16 cellular contexts compared by ENCODE assay signal in genomic region chr1:6471086-6471841, GRCh38. TPM values are rescaled to one million over a fixed set of nuclear protein-coding genes. Genes with fewer than 3 reads are reported as not detected.
DNase-seq lines count a peak whose midpoint lies in the region; ATAC-seq, FAIRE-seq and TF ChIP-seq lines count a peak whose summit lies in the region.
"Had no signal": no experiment of that assay in that cellular context is flagged by ENCODE, and none has a peak within 500 bp of the region (broad histone marks: within the 10 kb centered on the region; RNA-seq: fewer than 3 reads in every experiment).

No MANE protein-coding gene starts in this region.

- no peak overlapping the region for H3K4me3 Mint-ChIP-seq in activated CD4-positive, alpha-beta T cell treated with anti-CD3 and anti-CD28 coated beads, Interleukin-2, amount 10 ng/mL, durations not matched to agents 7 days and 5 days
- H3K4me3 Mint-ChIP-seq: activated T-cell treated with anti-CD3 and anti-CD28 coated beads, Interleukin-2, amount 50 U/mL, for 24 hours; naive thymus-derived CD8-positive, alpha-beta T cell had no signal

- H3K36me3 ChIP-seq in HUES48 (ENCODE audit: control insufficient read depth, insufficient read depth, low read length) (peaks cover 41% of the 10 kb centered on the region), H1 (ENCODE audit: control insufficient read depth in 2 of 4, insufficient read depth in 4 of 4, low read length in 3 of 4) (peaks cover 5 to 24% (median 11%) of the 10 kb centered on the region in 4 experiments; a peak in 5 of 8 replicates), pancreas (no peaks in the 10 kb centered on the region), heart left ventricle (peaks cover 0 to 81% (median 51%) of the 10 kb centered on the region in 9 donors)
- H3K36me3 ChIP-seq: BLaER1 had no signal

- H2BK5ac ChIP-seq in H1 (ENCODE audit: low read depth, low read length), result 0 out of 2 replicates have a peak overlapping the region, but pooled peaks have one; percentile 24

- 82% methylated on average over 15 of the region's 64 CpGs; no CpG with 5 or more reads in 1 of the 2 experiments for WGBS in H1 (ENCODE audit: extremely low coverage in 1 of 2, insufficient coverage in 1 of 2, insufficient read length in 1 of 2, insufficient replicate concordance in 2 of 2, low coverage in 1 of 2, low lambda C conversion rate in 2 of 2, missing lambda C conversion rate in 1 of 2), 2 experiments
- WGBS in pancreas, 2 donors, result 83 to 89% methylated on average over 46 to 64 of the region's 64 CpGs
- 61 to 73% (median 69%) methylated on average over 38 to 64 of the region's 64 CpGs for WGBS in heart left ventricle, 4 donors

- ATAC-seq in pancreas, result peak in 3 of 4 donors; percentile 20 to 59 (median 43)
- ATAC-seq in GM21529 (IDR thresholded peaks at IDR 0.05; ENCODE audit: unreplicated experiment), result no peak
- no peak for ATAC-seq in heart left ventricle
- ATAC-seq: naive thymus-derived CD8-positive, alpha-beta T cell; right cardiac atrium had no signal

- H3K27ac ChIP-seq in HUES48 (ENCODE audit: low read depth, low read length) (no peak overlapping the region), H1 (ENCODE audit: low read depth, low read length) (no peak overlapping the region), pancreas (no peak overlapping the region), heart left ventricle (no peak overlapping the region)
- H3K27ac ChIP-seq: BLaER1 had no signal

- no peaks in the 10 kb centered on the region for H3K9me3 Mint-ChIP-seq in activated CD4-positive, alpha-beta T cell treated with anti-CD3 and anti-CD28 coated beads, Interleukin-2, amount 10 ng/mL, durations not matched to agents 7 days and 5 days
- H3K9me3 Mint-ChIP-seq: activated T-cell treated with anti-CD3 and anti-CD28 coated beads, Interleukin-2, amount 50 U/mL, for 24 hours; naive thymus-derived CD8-positive, alpha-beta T cell had no signal

- H3K4me3 ChIP-seq in HUES48 (ENCODE audit: low read depth, low read length), result peak overlapping the region; percentile 54
- H3K4me3 ChIP-seq in H1 (ENCODE audit: extremely low read depth in 1 of 4, insufficient read depth in 2 of 4, low read depth in 3 of 4, low read length in 4 of 4), result peak overlapping the region; percentile 4 to 48 (median 17); a peak in 4 of 8 replicates
- H3K4me3 ChIP-seq in pancreas, result no peak overlapping the region
- no peak overlapping the region for H3K4me3 ChIP-seq in heart left ventricle
- H3K4me3 ChIP-seq: BLaER1 had no signal

- H3K23ac ChIP-seq in H1 (ENCODE audit: insufficient read length), result no peak overlapping the region

- no peak overlapping the region for H4K91ac ChIP-seq in H1 (replicated peaks; ENCODE audit: insufficient read length, low read length)

- peak overlapping the region; percentile 42 to 55; a peak in 3 of 4 replicates for H3K4me2 ChIP-seq in H1 (ENCODE audit: insufficient read depth in 1 of 2, low read depth in 2 of 2, low read length in 2 of 2)
- H3K4me2 ChIP-seq: BLaER1 had no signal

- DNase-seq in H1 (ENCODE audit: low read depth in 1 of 2, low spot score in 2 of 2), result peak in 1 of 2 experiments; percentile 87
- peak in 2 of 6 donors; percentile 28 to 62 for DNase-seq in pancreas
- DNase-seq in heart left ventricle, result no peak
- DNase-seq in activated CD4-positive, alpha-beta T cell treated with anti-CD3 and anti-CD28 coated beads, Interleukin-2, amount 10 ng/mL, durations not matched to agents 7 days and 5 days, result no peak
- DNase-seq: activated T-cell treated with anti-CD3 and anti-CD28 coated beads, Interleukin-2, amount 50 U/mL, for 24 hours; amniotic stem cell; cortex of kidney; MV-4-11; naive thymus-derived CD8-positive, alpha-beta T cell; NCI-H345; right cardiac atrium had no signal

- H3K4ac ChIP-seq in H1 (replicated peaks; ENCODE audit: insufficient read length, low read depth, low read length), result no peak overlapping the region

- H2AK5ac ChIP-seq in H1 (ENCODE audit: low read depth, low read length), result 0 out of 2 replicates have a peak overlapping the region, but pooled peaks have one; percentile 9

- no peak overlapping the region for H3K56ac ChIP-seq in H1 (replicated peaks; ENCODE audit: insufficient read length, low read depth, low read length)

- TF ChIP-seq POLR2A in H1 (IDR thresholded peaks at IDR 0.05; ENCODE audit: control extremely low read depth in 1 of 2, low read depth in 2 of 2, low read length in 2 of 2) (no peak), heart left ventricle (IDR thresholded peaks at IDR 0.05) (no peak)

- no peak overlapping the region for H4K5ac ChIP-seq in H1 (ENCODE audit: insufficient read length, low read depth, low read length)

- TF ChIP-seq EP300 in H1 (IDR thresholded peaks at IDR 0.05; ENCODE audit: borderline replicate concordance in 1 of 2, low read depth in 2 of 2, low read length in 2 of 2), result no peak

- H3K4me1 ChIP-seq in HUES48 (ENCODE audit: control insufficient read depth, insufficient read depth, low read length) (no peaks in the 10 kb centered on the region; the same call in 1 of the 2 replicates), H1 (replicated peaks in 1 of 4; ENCODE audit: control insufficient read depth in 3 of 4, insufficient read depth in 4 of 4, low read length in 3 of 4) (peaks cover 0 to 21% (median 13%) of the 10 kb centered on the region in 4 experiments; a peak in 6 of 7 replicates), pancreas (no peaks in the 10 kb centered on the region), heart left ventricle (peaks cover 0 to 6% (median 0%) of the 10 kb centered on the region in 12 donors)

- H2BK120ac ChIP-seq in H1 (replicated peaks; ENCODE audit: low read depth, low read length), result no peak overlapping the region

- H4K20me1 ChIP-seq in H1 (replicated peaks in 1 of 2; ENCODE audit: control insufficient read depth in 1 of 2, insufficient read depth in 2 of 2, low read length in 2 of 2), result peaks cover 5 to 12% of the 10 kb centered on the region in 2 experiments
- H4K20me1 ChIP-seq: BLaER1 had no signal

- no peaks in the 10 kb centered on the region for H3K23me2 ChIP-seq in H1 (ENCODE audit: low read depth, low read length)

- H3K9me3 ChIP-seq in HUES48 (ENCODE audit: control insufficient read depth, insufficient read depth, low read length) (no peaks in the 10 kb centered on the region), H1 (ENCODE audit: insufficient read depth in 2 of 2, low read depth in 1 of 2, low read length in 1 of 2) (no peaks in the 10 kb centered on the region), pancreas (no peaks in the 10 kb centered on the region), heart left ventricle (no peaks in the 10 kb centered on the region)
- H3K9me3 ChIP-seq: BLaER1 had no signal

- TF ChIP-seq CTCF in H1 (IDR thresholded peaks at IDR 0.05; ENCODE audit: control extremely low read depth in 1 of 3, insufficient read depth in 1 of 3, low read depth in 1 of 3, low read length in 3 of 3) (peak in 1 of 3 experiments; percentile 22; a peak in 2 of 4 replicates), pancreas (IDR thresholded peaks at IDR 0.05) (no peak), heart left ventricle (IDR thresholded peaks at IDR 0.05) (no peak)

- no peaks in the 10 kb centered on the region for H3K79me1 ChIP-seq in H1 (ENCODE audit: low read depth, low read length)

- no peaks in the 10 kb centered on the region for H3K36me3 Mint-ChIP-seq in activated CD4-positive, alpha-beta T cell treated with anti-CD3 and anti-CD28 coated beads, Interleukin-2, amount 10 ng/mL, durations not matched to agents 7 days and 5 days (ENCODE audit: low read depth)
- H3K36me3 Mint-ChIP-seq: naive thymus-derived CD8-positive, alpha-beta T cell had no signal

- peak overlapping the region; percentile 61; the same call in 1 of the 2 replicates for H2BK15ac ChIP-seq in H1 (ENCODE audit: low read length)

- H3K27me3 ChIP-seq in HUES48 (ENCODE audit: control insufficient read depth, insufficient read depth, low read length) (no peaks in the 10 kb centered on the region), H1 (replicated peaks in 1 of 4; ENCODE audit: control insufficient read depth in 3 of 4, extremely low read depth in 1 of 4, insufficient read depth in 3 of 4, low read length in 3 of 4) (peaks cover 0 to 3% (median 0%) of the 10 kb centered on the region in 4 experiments; a peak in 1 of 7 replicates), pancreas (no peaks in the 10 kb centered on the region), heart left ventricle (no peaks in the 10 kb centered on the region)

- no peak overlapping the region for H3K27ac Mint-ChIP-seq in activated CD4-positive, alpha-beta T cell treated with anti-CD3 and anti-CD28 coated beads, Interleukin-2, amount 10 ng/mL, durations not matched to agents 7 days and 5 days
- H3K27ac Mint-ChIP-seq: activated T-cell treated with anti-CD3 and anti-CD28 coated beads, Interleukin-2, amount 50 U/mL, for 24 hours had no signal

- H2AFZ ChIP-seq in H1 (ENCODE audit: low read length), result no peak overlapping the region

- FAIRE-seq in H1 (lab: Jason Lieb, UNC) (no peak), pancreas (lab: Jason Lieb, UNC) (no peak)
- FAIRE-seq: GM12892, islet of Langerhans had no signal

- H4K8ac ChIP-seq in H1 (ENCODE audit: extremely low read depth, insufficient read depth, low read length), result peak overlapping the region; percentile 60; the same call in 1 of the 2 replicates

- POLR2A ChIA-PET in H1 (lab: Charles Lee; ENCODE audit: partially characterized antibody), result interaction anchor here (0.6 to 13.7 kb wide), 7 partner anchors 9 to 141 kb away, joined by 3 to 123 read pairs (median 3); no protein-coding TSS in a partner anchor
- POLR2A ChIA-PET in activated CD4-positive, alpha-beta T cell treated with anti-CD3 and anti-CD28 coated beads, Interleukin-2, amount 10 ng/mL, durations not matched to agents 7 days and 5 days (lab: Charles Lee), result no interaction called here

- CTCF ChIA-PET in H1 (lab: Charles Lee; ENCODE audit: partially characterized antibody), result interaction anchor here (0.7 to 6.1 kb wide), 24 partner anchors 9 to 414 kb away, joined by 3 to 79 read pairs (median 5); partner anchors contain the start of gene PLEKHG5
- CTCF ChIA-PET in activated CD4-positive, alpha-beta T cell treated with anti-CD3 and anti-CD28 coated beads, Interleukin-2, amount 10 ng/mL, durations not matched to agents 7 days and 5 days (lab: Charles Lee), result interaction anchor here (0.9 to 2.0 kb wide), 7 partner anchors 8 to 32 kb away, joined by 4 to 7 read pairs (median 6); partner anchors contain the start of gene PLEKHG5

- H3K9ac ChIP-seq in HUES48 (ENCODE audit: low read depth, low read length) (no peak overlapping the region; the same call in 1 of the 2 replicates), H1 (replicated peaks in 1 of 4; ENCODE audit: extremely low read depth in 1 of 4, low read depth in 3 of 4, low read length in 3 of 4) (no peak overlapping the region)
- H3K9ac ChIP-seq: BLaER1 had no signal

- intact Hi-C loops in pancreas (cut with DNase I), result no loop called here
- intact Hi-C loops in heart left ventricle (cut with DNase I), result no loop called here

- TF ChIP-seq RAD21 in H1 (IDR thresholded peaks at IDR 0.05 in 1 of 2, conservative IDR thresholded peaks at IDR 0.05 in 1 of 2; ENCODE audit: low read depth in 2 of 2, low read length in 2 of 2), result no peak

- H2BK12ac ChIP-seq in H1 (ENCODE audit: low read depth, low read length), result peak overlapping the region; percentile 60; the same call in 1 of the 2 replicates

- H3K14ac ChIP-seq in H1 (ENCODE audit: insufficient read length), result no peak overlapping the region

- peak overlapping the region; percentile 60; the same call in 1 of the 2 replicates for H3K18ac ChIP-seq in H1 (ENCODE audit: extremely low read depth, low read length)

- H2BK20ac ChIP-seq in H1 (ENCODE audit: low read length), result no peak overlapping the region

- H3K4me1 Mint-ChIP-seq in activated CD4-positive, alpha-beta T cell treated with anti-CD3 and anti-CD28 coated beads, Interleukin-2, amount 10 ng/mL, durations not matched to agents 7 days and 5 days, result peaks cover 12% of the 10 kb centered on the region

- H3K27me3 Mint-ChIP-seq in activated CD4-positive, alpha-beta T cell treated with anti-CD3 and anti-CD28 coated beads, Interleukin-2, amount 10 ng/mL, durations not matched to agents 7 days and 5 days, result no peaks in the 10 kb centered on the region
- H3K27me3 Mint-ChIP-seq: activated T-cell treated with anti-CD3 and anti-CD28 coated beads, Interleukin-2, amount 50 U/mL, for 24 hours had no signal

- H3K79me2 ChIP-seq in H1 (ENCODE audit: control insufficient read depth in 1 of 2, insufficient read depth in 2 of 2, low read length in 2 of 2), result no peaks in the 10 kb centered on the region

RNA-seq across cellular contexts. Expression of gene TNFRSF25, which starts 5.3 kb away (rescaled TPM):
- 9.3 and 10.7 TPM in 2 replicates for total RNA-seq in H1 (2021; fragmentation: NEBNext Ultra II Directional; extraction: Animal tissue kit (Norgen Biotek cat#: 25700))
- polyA plus RNA-seq in H1 (2011; rRNA removed) (19.5 and 26.1 TPM in 2 replicates), pancreas (10 to 100 TPM; 13.4 to 26.7 TPM), heart left ventricle (10 to 100 TPM in 1 of 2 donors, 1 to 10 TPM in 1; 4.7 to 17.5 TPM)
- polyA plus RNA-seq in H1 (2011; cell fraction: cytosol; rRNA removed), result 20.6 TPM
- 116 TPM for polyA plus RNA-seq in H1 (2011; cell fraction: nucleus; rRNA removed)
- polyA plus RNA-seq in H1 (2012, experiment 1 of 2), result 7.8 to 20.0 TPM (median 18.8 TPM) in 4 replicates
- 8.1 TPM for polyA plus RNA-seq in H1 (2012, experiment 2 of 2)
- 11.1 TPM for polyA plus RNA-seq in H1 (2013, experiment 1 of 2)
- polyA plus RNA-seq in H1 (2013, experiment 2 of 2), result 9.8 TPM
- polyA minus RNA-seq in H1 (2011; rRNA and poly(A)+ RNA removed), result 3.1 and 3.9 TPM in 2 replicates
- 4.1 TPM for polyA minus RNA-seq in H1 (2011; cell fraction: cytosol; rRNA and poly(A)+ RNA removed)
- polyA minus RNA-seq in H1 (2011; cell fraction: nucleus; rRNA and poly(A)+ RNA removed), result 9.6 TPM
- total RNA-seq in pancreas (1 to 10 TPM in 5 of 6 donors, under 1 TPM in 1; 0.98 to 2.9 (median 2.4) TPM), heart left ventricle (10 to 100 TPM in 3 of 9 donors, 1 to 10 TPM in 6; 5.2 to 11.6 (median 9.3) TPM)
- 10 to 100 TPM; 88.5 to 92.8 TPM for total RNA-seq in activated CD4-positive, alpha-beta T cell treated with anti-CD3 and anti-CD28 coated beads, Interleukin-2, amount 10 ng/mL, durations not matched to agents 7 days and 5 days

RNA-seq across cellular contexts. Expression of gene PLEKHG5, which starts 20.2 kb away (rescaled TPM):
- 12.5 and 13.8 TPM in 2 replicates for total RNA-seq in H1 (2021; fragmentation: NEBNext Ultra II Directional; extraction: Animal tissue kit (Norgen Biotek cat#: 25700))
- polyA plus RNA-seq in H1 (2011; rRNA removed) (10.4 and 16.8 TPM in 2 replicates), pancreas (1 to 10 TPM; 6.2 to 7.3 TPM), heart left ventricle (10 to 100 TPM in 1 of 2 donors, 1 to 10 TPM in 1; 7.2 to 18.5 TPM)
- polyA plus RNA-seq in H1 (2011; cell fraction: cytosol; rRNA removed), result 12.2 TPM
- polyA plus RNA-seq in H1 (2011; cell fraction: nucleus; rRNA removed), result 72.0 TPM
- 8.2 to 19.5 TPM (median 15.5 TPM) in 4 replicates for polyA plus RNA-seq in H1 (2012, experiment 1 of 2)
- 7.7 TPM for polyA plus RNA-seq in H1 (2012, experiment 2 of 2)
- 12.4 TPM for polyA plus RNA-seq in H1 (2013, experiment 1 of 2)
- polyA plus RNA-seq in H1 (2013, experiment 2 of 2), result 11.4 TPM
- polyA minus RNA-seq in H1 (2011; rRNA and poly(A)+ RNA removed), result 4.7 TPM in 2 replicates
- polyA minus RNA-seq in H1 (2011; cell fraction: cytosol; rRNA and poly(A)+ RNA removed), result 6.5 TPM
- polyA minus RNA-seq in H1 (2011; cell fraction: nucleus; rRNA and poly(A)+ RNA removed), result 14.6 TPM
- total RNA-seq in pancreas (1 to 10 TPM; 1.5 to 3.9 (median 2.6) TPM), heart left ventricle (10 to 100 TPM; 10.8 to 20.2 (median 15.2) TPM)
- 1 to 10 TPM; 1.3 to 1.8 TPM for total RNA-seq in activated CD4-positive, alpha-beta T cell treated with anti-CD3 and anti-CD28 coated beads, Interleukin-2, amount 10 ng/mL, durations not matched to agents 7 days and 5 days

RNA-seq across cellular contexts. Expression of gene ESPN, which starts 46.7 kb away (rescaled TPM):
- 14.8 and 16.3 TPM in 2 replicates for total RNA-seq in H1 (2021; fragmentation: NEBNext Ultra II Directional; extraction: Animal tissue kit (Norgen Biotek cat#: 25700))
- 5.2 and 13.4 TPM in 2 replicates for polyA plus RNA-seq in H1 (2011; rRNA removed)
- polyA plus RNA-seq in H1 (2011; cell fraction: cytosol; rRNA removed), result 9.6 TPM
- 22.5 TPM for polyA plus RNA-seq in H1 (2011; cell fraction: nucleus; rRNA removed)
- polyA plus RNA-seq in H1 (2012, experiment 1 of 2), result 6.8 to 15.9 TPM (median 13.7 TPM) in 4 replicates
- polyA plus RNA-seq in H1 (2012, experiment 2 of 2), result 10.4 TPM
- 14.0 TPM for polyA plus RNA-seq in H1 (2013, experiment 1 of 2)
- polyA plus RNA-seq in H1 (2013, experiment 2 of 2), result 14.1 TPM
- polyA minus RNA-seq in H1 (2011; rRNA and poly(A)+ RNA removed), result 2.7 and 2.8 TPM in 2 replicates
- 11.9 TPM for polyA minus RNA-seq in H1 (2011; cell fraction: cytosol; rRNA and poly(A)+ RNA removed)
- polyA minus RNA-seq in H1 (2011; cell fraction: nucleus; rRNA and poly(A)+ RNA removed), result 8.3 TPM
- 1 to 10 TPM in 1 of 6 donors, under 1 TPM in 5; 0.31 to 2.5 (median 0.68) TPM for total RNA-seq in pancreas
- under 1 TPM; 0.28 to 0.99 TPM for polyA plus RNA-seq in pancreas
- total RNA-seq in heart left ventricle, result 1 to 10 TPM in 1 of 9 donors, under 1 TPM in 3, not detected in 5; 0.15 to 1.3 (median 0.42) TPM
- polyA plus RNA-seq in heart left ventricle, result under 1 TPM in 1 of 2 donors, not detected in 1; 0.10 TPM
- under 1 TPM; 0.56 to 0.77 TPM for total RNA-seq in activated CD4-positive, alpha-beta T cell treated with anti-CD3 and anti-CD28 coated beads, Interleukin-2, amount 10 ng/mL, durations not matched to agents 7 days and 5 days

RNA-seq across cellular contexts. Expression of gene HES2, which starts 51.5 kb away (rescaled TPM):
- 0.15 and 0.36 TPM in 2 replicates for total RNA-seq in H1 (2021; fragmentation: NEBNext Ultra II Directional; extraction: Animal tissue kit (Norgen Biotek cat#: 25700))
- polyA plus RNA-seq in H1 (2011; rRNA removed), result 0.53 and 0.86 TPM in 2 replicates
- polyA plus RNA-seq in H1 (2011; cell fraction: cytosol; rRNA removed), result 0.78 TPM
- 1.2 TPM for polyA plus RNA-seq in H1 (2011; cell fraction: nucleus; rRNA removed)
- 0.29 to 0.70 TPM (median 0.55 TPM) in 4 replicates for polyA plus RNA-seq in H1 (2012, experiment 1 of 2)
- 0.18 TPM for polyA plus RNA-seq in H1 (2012, experiment 2 of 2)
- polyA plus RNA-seq in H1 (2013, experiment 1 of 2), result 0.93 TPM
- 1.2 TPM for polyA plus RNA-seq in H1 (2013, experiment 2 of 2)
- 0.41 and 1.3 TPM in 2 replicates for polyA minus RNA-seq in H1 (2011; rRNA and poly(A)+ RNA removed)
- not detected for polyA minus RNA-seq in H1 (2011; cell fraction: cytosol; rRNA and poly(A)+ RNA removed)
- 0.70 TPM for polyA minus RNA-seq in H1 (2011; cell fraction: nucleus; rRNA and poly(A)+ RNA removed)
- total RNA-seq in pancreas, result under 1 TPM in 3 of 6 donors, not detected in 3; 0.03 to 0.31 (median 0.09) TPM
- polyA plus RNA-seq in pancreas, result not detected
- total RNA-seq in heart left ventricle, result under 1 TPM in 1 of 9 donors, not detected in 8; 0.14 TPM
- polyA plus RNA-seq in heart left ventricle, result under 1 TPM; 0.04 to 0.12 TPM
- under 1 TPM; 0.21 to 0.30 TPM for total RNA-seq in activated CD4-positive, alpha-beta T cell treated with anti-CD3 and anti-CD28 coated beads, Interleukin-2, amount 10 ng/mL, durations not matched to agents 7 days and 5 days
- total RNA-seq: naive thymus-derived CD8-positive, alpha-beta T cell had no signal
- polyA plus RNA-seq: naive thymus-derived CD8-positive, alpha-beta T cell; right cardiac atrium had no signal

Comparison
In these comparisons a context has a peak if more than half of its experiments do, and no peak if none do; other contexts are left out.
1. H3K4me3 ChIP-seq: peak in HUES48 (single experiment) and H1 (4 of 4); none in pancreas (0 of 4) and heart left ventricle (0 of 12).
2. ATAC-seq: peak in pancreas (3 of 4); none in GM21529 (single experiment) and heart left ventricle (0 of 4).